ENCODE assay signal across 20 cellular contexts in the genomic region with DNA sequence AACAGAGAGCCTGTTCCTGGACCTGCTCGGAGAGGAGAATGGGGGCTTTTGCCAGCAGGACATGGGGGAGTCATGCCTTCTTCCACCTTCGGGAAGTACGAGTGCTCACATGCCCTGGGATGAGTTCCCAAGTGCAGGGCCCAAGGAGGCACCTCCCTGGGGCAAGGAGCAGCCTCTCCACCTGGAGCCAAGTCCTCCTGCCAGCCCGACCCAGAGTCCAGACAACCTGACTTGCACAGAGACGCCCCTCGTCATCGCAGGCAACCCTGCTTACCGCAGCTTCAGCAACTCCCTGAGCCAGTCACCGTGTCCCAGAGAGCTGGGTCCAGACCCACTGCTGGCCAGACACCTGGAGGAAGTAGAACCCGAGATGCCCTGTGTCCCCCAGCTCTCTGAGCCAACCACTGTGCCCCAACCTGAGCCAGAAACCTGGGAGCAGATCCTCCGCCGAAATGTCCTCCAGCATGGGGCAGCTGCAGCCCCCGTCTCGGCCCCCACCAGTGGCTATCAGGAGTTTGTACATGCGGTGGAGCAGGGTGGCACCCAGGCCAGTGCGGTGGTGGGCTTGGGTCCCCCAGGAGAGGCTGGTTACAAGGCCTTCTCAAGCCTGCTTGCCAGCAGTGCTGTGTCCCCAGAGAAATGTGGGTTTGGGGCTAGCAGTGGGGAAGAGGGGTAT. TPM values are rescaled to one million over a fixed set of nuclear protein-coding genes. Genes with fewer than 3 reads are reported as not detected.
DNase-seq lines count a peak whose midpoint lies in the region; ATAC-seq and TF ChIP-seq lines count a peak whose summit lies in the region.
"Had no signal": no experiment of that assay in that cellular context is flagged by ENCODE, and none has a peak within 500 bp of the region (broad histone marks: within the 10 kb centered on the region; RNA-seq: fewer than 3 reads in every experiment).

No MANE protein-coding gene starts in this region.

- H3K4me1 Mint-ChIP-seq in MCF 10A (ENCODE audit: insufficient read depth, unreplicated experiment) (peaks cover 6% of the 10 kb centered on the region), activated B cell treated with CpG ODN at 0.5 μM for 24 hours (peaks cover 42% of the 10 kb centered on the region)

- no peak for TF ChIP-seq EP300 in transverse colon (IDR thresholded peaks at IDR 0.05; ENCODE audit: low read depth)
- TF ChIP-seq EP300 in suprapubic skin (IDR thresholded peaks at IDR 0.05), result no peak

- DNase-seq in MCF 10A (ENCODE audit: unreplicated experiment), result no peak
- DNase-seq in mammary epithelial cell, result no peak
- DNase-seq in activated B cell treated with CpG ODN at 0.5 μM for 24 hours, result no peak
- no peak for DNase-seq in esophagus squamous epithelium (lab: John Stamatoyannopoulos, UW)
- no peak for DNase-seq in transverse colon
- DNase-seq in suprapubic skin (ENCODE audit: low spot score in 2 of 2), result no peak
- DNase-seq in NOMO-1 treated with DMSO at 0.1 percent for 48 hours (lab: John Stamatoyannopoulos, UW; ENCODE audit: unreplicated experiment), result no peak
- no peak for DNase-seq in H7
- DNase-seq: activated CD8-positive, alpha-beta memory T cell treated with anti-CD3 and anti-CD28 coated beads, Interleukin-2, amount 10 ng/mL, durations not matched to agents 7 days and 5 days; activated gamma-delta T cell treated with Interleukin-2 at 50 U/mL for 16 hours; brain microvascular endothelial cell; dermis blood vessel endothelial cell; erythroblast; HCEC 1CT; left cardiac atrium; NCI-H1694 treated with DMSO at 0.1 percent for 48 hours; SW 1271; uterus had no signal

- CTCF ChIA-PET in MCF 10A (lab: Yijun Ruan, JAX) (interaction anchor here (0.7 to 3.5 kb wide), 4 partner anchors 108 to 1525 kb away, joined by 3 to 23 read pairs (median 4); no protein-coding TSS in a partner anchor), mammary epithelial cell (lab: Charles Lee; ENCODE audit: low non-redundant PET) (no interaction called here), activated B cell treated with CpG ODN at 0.5 μM for 24 hours (lab: Charles Lee) (no interaction called here)

- in situ Hi-C loops in mammary epithelial cell (cut with MboI; ENCODE audit: low sequenced_read_pairs in 2 of 2), result loop anchor here in 1 of 2 donors (10.0 kb wide), 1 partner anchor 128 kb away; no protein-coding TSS in a partner anchor
- in situ Hi-C loops in transverse colon (cut with MboI; ENCODE audit: low pct_ligation_motif_present in 1 of 4, low pct_unique_long_range_greater_than_20kb in 1 of 4, low sequenced_read_pairs in 3 of 4), result loop anchor here in 1 of 4 donors (10.0 kb wide), 1 partner anchor 128 kb away; no protein-coding TSS in a partner anchor

- intact Hi-C loops in MCF 10A (cut with micrococcal nuclease), result no loop called here
- intact Hi-C loops in mammary epithelial cell (cut with micrococcal nuclease), result no loop called here
- intact Hi-C loops in activated B cell treated with CpG ODN at 0.5 μM for 24 hours (cut with micrococcal nuclease), result loop anchor here (10.0 kb wide), 1 partner anchor 1528 kb away; no protein-coding TSS in a partner anchor
- intact Hi-C loops in esophagus squamous epithelium (cut with DNase I), result no loop called here
- intact Hi-C loops in transverse colon (cut with DNase I; ENCODE audit: low total_unique reads), result loop anchor here (10.0 kb wide), 1 partner anchor 48 kb away; the partner anchor contains the start of gene IL4R

- WGBS in mammary epithelial cell (ENCODE audit: low coverage, missing lambda C conversion rate), result 64% methylated on average over 9 of the region's 16 CpGs
- 49% methylated on average over 9 of the region's 16 CpGs; no CpG with 5 or more reads in 1 of the 2 donors for WGBS in esophagus squamous epithelium, 2 donors
- WGBS in transverse colon (ENCODE audit: low coverage in 1 of 2), 2 donors, result 93 to 100% methylated on average over 1 to 16 of the region's 16 CpGs
- 65% methylated on average over 6 of the region's 16 CpGs for WGBS in suprapubic skin

- H3K36me3 ChIP-seq in mammary epithelial cell (ENCODE audit: insufficient read depth, low read length), result peaks cover 39% of the 10 kb centered on the region
- H3K36me3 ChIP-seq in esophagus squamous epithelium, result peaks cover 21 to 66% (median 44%) of the 10 kb centered on the region in 3 donors
- peaks cover 0 to 33% (median 17%) of the 10 kb centered on the region in 4 donors for H3K36me3 ChIP-seq in transverse colon
- peaks cover 56% of the 10 kb centered on the region for H3K36me3 ChIP-seq in suprapubic skin
- H3K36me3 ChIP-seq in H7 (replicated peaks; ENCODE audit: control insufficient read depth, insufficient read depth, low read length), result peaks cover 7% of the 10 kb centered on the region
- H3K36me3 ChIP-seq: uterus had no signal

- H3K9ac ChIP-seq in mammary epithelial cell (ENCODE audit: insufficient read depth, low read length), result no peak overlapping the region

- H4K20me1 ChIP-seq in mammary epithelial cell (ENCODE audit: insufficient read depth, low read length), result no peaks in the 10 kb centered on the region

- dilution Hi-C loops in mammary epithelial cell (cut with HindIII; ENCODE audit: low sequenced_read_pairs), result no loop called here

- TF ChIP-seq POLR2A in esophagus squamous epithelium (IDR thresholded peaks at IDR 0.05) (no peak), transverse colon (IDR thresholded peaks at IDR 0.05) (no peak), suprapubic skin (IDR thresholded peaks at IDR 0.05) (no peak)

- H3K4me3 ChIP-seq in mammary epithelial cell (replicated peaks in 1 of 3; ENCODE audit: insufficient read depth in 1 of 3, low read depth in 2 of 3, low read length in 3 of 3) (no peak overlapping the region), esophagus squamous epithelium (no peak overlapping the region), transverse colon (no peak overlapping the region), suprapubic skin (no peak overlapping the region), H7 (ENCODE audit: insufficient read depth, low read depth, low read length) (no peak overlapping the region)
- H3K4me3 ChIP-seq: right atrium auricular region, uterus had no signal

- no peak for ATAC-seq in activated B cell treated with CpG ODN at 0.5 μM for 24 hours (ENCODE audit: low read depth)
- ATAC-seq: activated CD8-positive, alpha-beta memory T cell treated with anti-CD3 and anti-CD28 coated beads, Interleukin-2, amount 10 ng/mL, durations not matched to agents 7 days and 5 days; left cardiac atrium had no signal

- TF ChIP-seq CTCF in MCF 10A (IDR thresholded peaks at IDR 0.05; ENCODE audit: unreplicated experiment), result no peak
- TF ChIP-seq CTCF in mammary epithelial cell (conservative IDR thresholded peaks at IDR 0.05 in 1 of 2, IDR thresholded peaks at IDR 0.05 in 1 of 2; ENCODE audit: extremely low read depth in 1 of 2, insufficient read depth in 1 of 2, low read depth in 1 of 2, low read length in 2 of 2), result no peak
- no peak for TF ChIP-seq CTCF in activated B cell treated with CpG ODN at 0.5 μM for 24 hours (IDR thresholded peaks at IDR 0.05)
- no peak for TF ChIP-seq CTCF in esophagus squamous epithelium (IDR thresholded peaks at IDR 0.05)
- TF ChIP-seq CTCF in transverse colon (IDR thresholded peaks at IDR 0.05), result no peak
- no peak for TF ChIP-seq CTCF in suprapubic skin (IDR thresholded peaks at IDR 0.05)

- TSS peak; percentile 8 for BruUV-seq in MCF 10A (replicated peaks; lab: Mats Ljungman, UMichigan)
- no TSS peak for BruUV-seq in mammary epithelial cell (replicated peaks; lab: Mats Ljungman, UMichigan)

- H3K27ac ChIP-seq in mammary epithelial cell (ENCODE audit: insufficient read depth, low read depth, low read length) (no peak overlapping the region), esophagus squamous epithelium (peak overlapping the region in 3 of 4 donors; percentile 2 to 76 (median 25)), transverse colon (peak overlapping the region in 3 of 4 donors; percentile 59 to 80 (median 61)), suprapubic skin (no peak overlapping the region)
- H3K27ac ChIP-seq: brain microvascular endothelial cell, right atrium auricular region, uterus had no signal

- peaks cover 10% of the 10 kb centered on the region for H3K9me3 ChIP-seq in mammary epithelial cell (replicated peaks; ENCODE audit: insufficient read depth, low read length)
- H3K9me3 ChIP-seq in esophagus squamous epithelium, result no peaks in the 10 kb centered on the region
- no peaks in the 10 kb centered on the region for H3K9me3 ChIP-seq in transverse colon
- no peaks in the 10 kb centered on the region for H3K9me3 ChIP-seq in suprapubic skin
- H3K9me3 ChIP-seq: right atrium auricular region, uterus had no signal

- POLR2A ChIA-PET in MCF 10A (lab: Yijun Ruan, JAX) (no interaction called here), activated B cell treated with CpG ODN at 0.5 μM for 24 hours (lab: Charles Lee) (no interaction called here)

- H3K4me1 ChIP-seq in mammary epithelial cell (ENCODE audit: insufficient read depth, low read length) (peaks cover 51% of the 10 kb centered on the region), esophagus squamous epithelium (peaks cover 12 to 65% (median 39%) of the 10 kb centered on the region in 3 donors), transverse colon (peaks cover 7 to 33% (median 23%) of the 10 kb centered on the region in 4 donors), suprapubic skin (peaks cover 15% of the 10 kb centered on the region)
- H3K4me1 ChIP-seq: uterus had no signal

- no peak overlapping the region for H3K4me3 Mint-ChIP-seq in MCF 10A (ENCODE audit: unreplicated experiment)
- no peak overlapping the region for H3K4me3 Mint-ChIP-seq in activated B cell treated with CpG ODN at 0.5 μM for 24 hours
- H3K4me3 Mint-ChIP-seq: activated CD8-positive, alpha-beta memory T cell treated with anti-CD3 and anti-CD28 coated beads, Interleukin-2, amount 10 ng/mL, durations not matched to agents 7 days and 5 days; IgD-negative memory B cell had no signal

- no peaks in the 10 kb centered on the region for H3K27me3 ChIP-seq in mammary epithelial cell (ENCODE audit: insufficient read depth, low read length)
- H3K27me3 ChIP-seq in esophagus squamous epithelium, result no peaks in the 10 kb centered on the region
- no peaks in the 10 kb centered on the region for H3K27me3 ChIP-seq in transverse colon
- H3K27me3 ChIP-seq in suprapubic skin, result no peaks in the 10 kb centered on the region
- H3K27me3 ChIP-seq in H7 (ENCODE audit: control insufficient read depth, insufficient read depth, low read length), result no peaks in the 10 kb centered on the region
- H3K27me3 ChIP-seq: brain microvascular endothelial cell, right atrium auricular region, uterus had no signal

- H3K79me2 ChIP-seq in mammary epithelial cell (ENCODE audit: insufficient read depth, low read length), result peaks cover 14% of the 10 kb centered on the region

- no peaks in the 10 kb centered on the region for H3K27me3 Mint-ChIP-seq in MCF 10A (ENCODE audit: insufficient read depth, unreplicated experiment)
- H3K27me3 Mint-ChIP-seq in activated B cell treated with CpG ODN at 0.5 μM for 24 hours, result no peaks in the 10 kb centered on the region
- H3K27me3 Mint-ChIP-seq: activated CD8-positive, alpha-beta memory T cell treated with anti-CD3 and anti-CD28 coated beads, Interleukin-2, amount 10 ng/mL, durations not matched to agents 7 days and 5 days; IgD-negative memory B cell had no signal

- H3K36me3 Mint-ChIP-seq in MCF 10A (ENCODE audit: insufficient read depth, unreplicated experiment) (peaks cover 49% of the 10 kb centered on the region), activated B cell treated with CpG ODN at 0.5 μM for 24 hours (ENCODE audit: low read depth) (peaks cover 70% of the 10 kb centered on the region)

- H3K27ac Mint-ChIP-seq in MCF 10A (ENCODE audit: low read depth, unreplicated experiment), result no peak overlapping the region
- H3K27ac Mint-ChIP-seq in activated B cell treated with CpG ODN at 0.5 μM for 24 hours, result peak overlapping the region; percentile 22
- H3K27ac Mint-ChIP-seq: activated CD8-positive, alpha-beta memory T cell treated with anti-CD3 and anti-CD28 coated beads, Interleukin-2, amount 10 ng/mL, durations not matched to agents 7 days and 5 days had no signal

- H3K4me2 ChIP-seq in mammary epithelial cell (ENCODE audit: insufficient read depth, low read depth, low read length), result no peak overlapping the region

- H3K9me3 Mint-ChIP-seq in MCF 10A (ENCODE audit: unreplicated experiment), result no peaks in the 10 kb centered on the region
- no peaks in the 10 kb centered on the region for H3K9me3 Mint-ChIP-seq in activated B cell treated with CpG ODN at 0.5 μM for 24 hours
- H3K9me3 Mint-ChIP-seq: IgD-negative memory B cell had no signal

- H2AFZ ChIP-seq in mammary epithelial cell (ENCODE audit: low read depth, low read length), result no peak overlapping the region

RNA-seq across cellular contexts. Expression of gene IL21R, which starts 39.3 kb away (rescaled TPM):
- total RNA-seq in MCF 10A (2022) (0.15 and 0.21 TPM in 2 replicates), mammary epithelial cell (under 1 TPM; 0.17 to 0.64 TPM), activated B cell treated with CpG ODN at 0.5 μM for 24 hours (144 and 167 TPM in 2 replicates), esophagus squamous epithelium (1 to 10 TPM in 1 of 4 donors, under 1 TPM in 3; 0.23 to 1.2 (median 0.39) TPM), transverse colon (1 to 10 TPM in 1 of 4 donors, under 1 TPM in 2, not detected in 1; 0.20 to 1.1 (median 0.27) TPM), suprapubic skin (1 to 10 TPM in 1 of 4 donors, under 1 TPM in 3; 0.08 to 1.2 (median 0.23) TPM)
- polyA plus RNA-seq in mammary epithelial cell, result 5.4 TPM
- polyA minus RNA-seq in mammary epithelial cell, result 11.3 TPM
- 0.07 and 0.73 TPM in 2 replicates for total RNA-seq in H7 (2014; rRNA removed; shearing (Covaris generic))

RNA-seq across cellular contexts. Expression of gene IL4R, which starts 48.9 kb away (rescaled TPM):
- total RNA-seq in MCF 10A (2022), result 50.4 and 51.9 TPM in 2 replicates
- total RNA-seq in mammary epithelial cell, result 100 to 1,000 TPM in 1 of 2 donors, 10 to 100 TPM in 1; 69.8 to 152 TPM
- 94.9 TPM for polyA plus RNA-seq in mammary epithelial cell
- polyA minus RNA-seq in mammary epithelial cell, result 198 TPM
- total RNA-seq in activated B cell treated with CpG ODN at 0.5 μM for 24 hours, result 176 and 202 TPM in 2 replicates
- total RNA-seq in esophagus squamous epithelium, result 10 to 100 TPM; 84.9 to 97.9 (median 89.8) TPM
- 100 to 1,000 TPM; 106 to 235 (median 156) TPM for total RNA-seq in transverse colon
- total RNA-seq in suprapubic skin, result 10 to 100 TPM; 27.2 to 32.8 (median 30.5) TPM
- 17.5 and 29.0 TPM in 2 replicates for total RNA-seq in H7 (2014; rRNA removed; shearing (Covaris generic))

Comparison
In these comparisons a context has a peak if more than half of its experiments do, and no peak if none do; other contexts are left out.
1. H3K27ac ChIP-seq: peak in esophagus squamous epithelium (3 of 4) and transverse colon (3 of 4); none in mammary epithelial cell (single experiment) and suprapubic skin (single experiment).
2. RNA of gene IL21R, which starts 39.3 kb away (total RNA-seq): 144 to 167 TPM in activated B cell treated with CpG ODN at 0.5 μM for 24 hours; 0.07 to 0.73 TPM in H7, 0.17 to 0.64 TPM in mammary epithelial cell, 0.23 to 1.2 TPM in esophagus squamous epithelium, 0.20 to 1.1 TPM in transverse colon, 0.08 to 1.2 TPM in suprapubic skin and 0.15 to 0.21 TPM in MCF 10A; every median in the first group is over 10 times any median in the second.
3. intact Hi-C loops: an anchor here in activated B cell treated with CpG ODN at 0.5 μM for 24 hours (10.0 kb wide) and transverse colon (10.0 kb wide); none called in MCF 10A, mammary epithelial cell and esophagus squamous epithelium.